8 cellular contexts compared by ENCODE assay signal in genomic region chr5:6714221-6715041, GRCh38. TPM values are rescaled to one million over a fixed set of nuclear protein-coding genes. Genes with fewer than 3 reads are reported as not detected.
DNase-seq lines count a peak whose midpoint lies in the region; ATAC-seq and TF ChIP-seq lines count a peak whose summit lies in the region.

No MANE protein-coding gene starts in this region.

- H3K4me3 ChIP-seq in HFF-Myc (replicated peaks; ENCODE audit: low read depth, low read length) (peak overlapping the region; percentile 77), esophagus (ENCODE audit: low read depth in 1 of 2, low read length in 2 of 2) (peak overlapping the region; percentile 74 to 90), neuronal stem cell (ENCODE audit: low read length in 2 of 2) (peak overlapping the region; percentile 67 to 98)

- H2BK120ac ChIP-seq in neuronal stem cell (ENCODE audit: low read depth, low read length): no peak overlapping the region

- H3K9me3 ChIP-seq in esophagus (ENCODE audit: control insufficient read depth in 2 of 2, insufficient read depth in 1 of 2, low read depth in 1 of 2, low read length in 1 of 2) (no peaks in the 10 kb centered on the region), neuronal stem cell (replicated peaks in 1 of 2; ENCODE audit: control insufficient read depth in 2 of 2, insufficient read depth in 1 of 2, low read depth in 1 of 2, low read length in 2 of 2) (no peaks in the 10 kb centered on the region)

- H2BK15ac ChIP-seq in neuronal stem cell (ENCODE audit: low read length): no peak overlapping the region

- H3K36me3 ChIP-seq in esophagus (ENCODE audit: control insufficient read depth in 2 of 2, insufficient read depth in 2 of 2, low read length in 1 of 2) (peaks cover 0 to under 1% of the 10 kb centered on the region in 2 donors), neuronal stem cell (replicated peaks in 1 of 2; ENCODE audit: control insufficient read depth in 2 of 2, insufficient read depth in 2 of 2, low read length in 2 of 2) (peaks cover 5 to 43% of the 10 kb centered on the region in 2 donors)

- no peak for TF ChIP-seq CTCF in HFF-Myc (IDR thresholded peaks at IDR 0.05; ENCODE audit: low read depth, low read length, missing control alignments)

- no peak overlapping the region for H2BK5ac ChIP-seq in neuronal stem cell (ENCODE audit: low read length)

- H3K79me1 ChIP-seq in neuronal stem cell (ENCODE audit: low read depth, low read length): peaks cover 13% of the 10 kb centered on the region

- no peak overlapping the region for H3K23ac ChIP-seq in neuronal stem cell (ENCODE audit: low read depth, low read length, poor library complexity)

- H4K8ac ChIP-seq in neuronal stem cell (ENCODE audit: low read depth, low read length): no peak overlapping the region

- H3K27me3 ChIP-seq in esophagus (ENCODE audit: control insufficient read depth in 1 of 2, insufficient read depth in 2 of 2, low read length in 2 of 2): no peaks in the 10 kb centered on the region
- H3K27me3 ChIP-seq in neuronal stem cell (ENCODE audit: control insufficient read depth in 3 of 3, insufficient read depth in 3 of 3, low read depth in 1 of 3, low read length in 3 of 3): peaks cover 0 to 2% (median 0%) of the 10 kb centered on the region in 3 experiments

- H3K27ac ChIP-seq in esophagus (ENCODE audit: low read depth in 2 of 2, low read length in 1 of 2): peak overlapping the region; percentile 98 to 99
- H3K27ac ChIP-seq in neuronal stem cell (replicated peaks; ENCODE audit: low read length): no peak overlapping the region

- no peak overlapping the region for H2AK5ac ChIP-seq in neuronal stem cell (ENCODE audit: low read depth, low read length)

- H3K4ac ChIP-seq in neuronal stem cell (ENCODE audit: low read length): no peak overlapping the region

- H3K4me1 ChIP-seq in esophagus (ENCODE audit: control insufficient read depth in 2 of 2, insufficient read depth in 2 of 2, low read length in 1 of 2): peaks cover 6 to 20% of the 10 kb centered on the region in 2 donors
- peaks cover 15 to 19% of the 10 kb centered on the region in 2 donors for H3K4me1 ChIP-seq in neuronal stem cell (ENCODE audit: control insufficient read depth in 2 of 2, insufficient read depth in 1 of 2, low read depth in 1 of 2, low read length in 2 of 2)

- ATAC-seq in HG03460 (IDR thresholded peaks at IDR 0.05; ENCODE audit: unreplicated experiment): no peak
- ATAC-seq in HG03354 (IDR thresholded peaks at IDR 0.05; ENCODE audit: poor library complexity, severe bottlenecking, unreplicated experiment): no peak

- H2BK12ac ChIP-seq in neuronal stem cell (ENCODE audit: low read length): no peak overlapping the region

- peak overlapping the region; percentile 79 for H3K18ac ChIP-seq in neuronal stem cell (ENCODE audit: low read length)

- H3K4me2 ChIP-seq in neuronal stem cell (ENCODE audit: insufficient read depth, low read length, poor library complexity, severe bottlenecking): peak overlapping the region; percentile 62

- no peak overlapping the region for H3K14ac ChIP-seq in neuronal stem cell (ENCODE audit: low read length)

- H3K9ac ChIP-seq in neuronal stem cell (ENCODE audit: low read depth, low read length, poor library complexity): peak overlapping the region; percentile 83

- DNase-seq in AG20443 (ENCODE audit: low spot score) (peak; percentile 69), HFF-Myc (ENCODE audit: extremely low read depth, low read depth) (no peak), neuronal stem cell (ENCODE audit: low spot score) (no peak), LoVo (ENCODE audit: low spot score) (no peak)
- DNase-seq in activated CD4-positive, alpha-beta T cell treated with anti-CD3 and anti-CD28 coated beads, Interleukin-2, amount 50 U/mL, for 48 hours: peak; percentile 30 to 36

- H4K91ac ChIP-seq in neuronal stem cell (ENCODE audit: low read depth, low read length, poor library complexity): no peak overlapping the region

- 1% methylated on average over 56 to 100 of the region's 100 CpGs for WGBS in esophagus, 2 donors
- no CpG with 5 or more reads among the region's 100 CpGs for WGBS in neuronal stem cell (ENCODE audit: extremely low coverage in 2 of 2, insufficient read length in 2 of 2, insufficient replicate concordance in 1 of 2), 2 donors

- peak overlapping the region; percentile 24 for H2AFZ ChIP-seq in neuronal stem cell (ENCODE audit: low read length)

RNA-seq across cellular contexts. Expression of gene TENT4A, which starts 1.2 kb away (rescaled TPM):
- polyA plus RNA-seq in esophagus: 1 to 10 TPM; 7.9 to 8.9 TPM
- 27.1 TPM for polyA plus RNA-seq in neuronal stem cell (2013, experiment 1 of 2)
- polyA plus RNA-seq in neuronal stem cell (2013, experiment 2 of 2): 25.7 TPM

Comparison
In these comparisons a context has a peak if more than half of its experiments do, and no peak if none do; other contexts are left out.
1. DNase-seq: peak in AG20443 (single experiment) and activated CD4-positive, alpha-beta T cell treated with anti-CD3 and anti-CD28 coated beads, Interleukin-2, amount 50 U/mL, for 48 hours (2 of 2); none in HFF-Myc (single experiment), neuronal stem cell (single experiment) and LoVo (single experiment).
2. Peak in every context shown above with its lines, with median percentiles within 50 percentile points of each other: H3K4me3 ChIP-seq.